3 cellular contexts compared by ENCODE assay signal in the genomic region with DNA sequence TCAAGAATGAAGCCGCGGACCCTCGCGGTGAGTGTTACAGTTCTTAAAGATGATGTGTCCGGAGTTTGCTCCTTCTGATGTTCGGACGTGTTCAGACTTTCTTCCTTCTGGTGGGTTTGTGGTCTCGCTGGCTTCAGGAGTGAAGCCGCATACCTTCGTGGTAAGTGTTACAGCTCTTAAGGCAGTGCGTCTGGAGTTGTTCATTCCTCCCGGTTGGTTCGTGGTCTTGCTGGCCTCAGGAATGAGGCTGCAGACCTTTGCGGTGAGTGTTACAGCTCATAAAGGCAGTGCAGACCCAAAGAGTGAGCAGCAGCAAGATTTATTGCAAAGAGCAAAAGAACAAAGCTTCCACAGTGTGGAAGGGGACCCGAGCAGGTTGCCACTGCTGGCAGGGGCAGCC. TPM values are rescaled to one million over a fixed set of nuclear protein-coding genes. Genes with fewer than 3 reads are reported as not detected.
"Had no signal": no experiment of that assay in that cellular context is flagged by ENCODE, and none has a peak within 500 bp of the region (broad histone marks: within the 10 kb centered on the region; RNA-seq: fewer than 3 reads in every experiment).

No MANE protein-coding gene starts in this region.

RNA-seq across cellular contexts. Expression of a gene that starts 37.8 kb away (rescaled TPM):
- total RNA-seq: glomerular endothelial cell, kidney epithelial cell, mesenteric fat pad had no signal
